12 cellular contexts compared by ENCODE assay signal in genomic region chr18:60232541-60232940, GRCh38.
DNase-seq lines count a peak whose midpoint lies in the region; ATAC-seq and TF ChIP-seq lines count a peak whose summit lies in the region.
"Had no signal": no experiment of that assay in that cellular context is flagged by ENCODE, and none has a peak within 500 bp of the region (broad histone marks: within the 10 kb centered on the region; RNA-seq: fewer than 3 reads in every experiment).

No MANE protein-coding gene starts in this region.

- peak; percentile 61 for DNase-seq in DMS53 treated with DMSO at 0.1 percent for 48 hours (lab: John Stamatoyannopoulos, UW; ENCODE audit: unreplicated experiment)
- peak in 1 of 2 experiments; percentile 79 for DNase-seq in PC-9
- DNase-seq in fibroblast of villous mesenchyme (ENCODE audit: low read depth) = peak; percentile 13
- DNase-seq in GF-D8 (lab: John Stamatoyannopoulos, UW) = no peak
- no peak for DNase-seq in NCI-H1092 treated with DMSO at 0.1 percent for 48 hours (lab: John Stamatoyannopoulos, UW)
- DNase-seq in endothelial cell (ENCODE audit: low spot score) = no peak
- no peak for DNase-seq in GOT3 (lab: John Stamatoyannopoulos, UW)
- DNase-seq: NCI-H774 had no signal

- no peak overlapping the region for H3K27ac Mint-ChIP-seq in endothelial cell (ENCODE audit: unreplicated experiment)
- H3K27ac Mint-ChIP-seq: B cell, progenitor cell of endocrine pancreas had no signal

- no peaks in the 10 kb centered on the region for H3K36me3 ChIP-seq in PC-9 (ENCODE audit: low read depth)
- H3K36me3 ChIP-seq: tibial nerve had no signal

- peaks cover 5% of the 10 kb centered on the region; the same call in 1 of the 2 replicates for H3F3A ChIP-seq in PC-9 (ENCODE audit: insufficient read depth, low read depth)

- TF ChIP-seq CTCF in PC-9 (conservative IDR thresholded peaks at IDR 0.05) = no peak
- no peak for TF ChIP-seq CTCF in fibroblast of villous mesenchyme (IDR thresholded peaks at IDR 0.05; ENCODE audit: insufficient read depth, low read depth, low read length)
- no peak for TF ChIP-seq CTCF in endothelial cell (IDR thresholded peaks at IDR 0.05; ENCODE audit: unreplicated experiment)

- no TSS peak for BruUV-seq in PC-9 (replicated peaks; lab: Mats Ljungman, UMichigan)

- H3K9me3 Mint-ChIP-seq in endothelial cell (ENCODE audit: unreplicated experiment) = no peaks in the 10 kb centered on the region

- no peaks in the 10 kb centered on the region for H4K20me1 ChIP-seq in PC-9 (ENCODE audit: insufficient read depth)

- H3K9me3 ChIP-seq in PC-9 (ENCODE audit: insufficient read depth, low read depth) = 0 out of 2 replicates have a peak, but pooled peaks cover 5% of the 10 kb centered on the region
- H3K9me3 ChIP-seq: tibial nerve had no signal

- no peak overlapping the region for H3K4me3 Mint-ChIP-seq in endothelial cell (ENCODE audit: unreplicated experiment)
- H3K4me3 Mint-ChIP-seq: B cell had no signal

- ATAC-seq in HG02610 (IDR thresholded peaks at IDR 0.05; ENCODE audit: unreplicated experiment) = peak; percentile 81

- intact Hi-C loops in PC-9 (cut with micrococcal nuclease; ENCODE audit: unreplicated experiment) = no loop called here

- H3K4me1 ChIP-seq in PC-9 (replicated peaks; ENCODE audit: insufficient read depth) = peaks cover 13% of the 10 kb centered on the region; the same call in 1 of the 2 replicates
- H3K4me1 ChIP-seq: tibial nerve had no signal

- CTCF ChIA-PET in PC-9 (lab: Charles Lee) = no interaction called here

- no peak overlapping the region for H3K4me3 ChIP-seq in PC-9
- no peak overlapping the region for H3K4me3 ChIP-seq in fibroblast of villous mesenchyme (ENCODE audit: low read depth, low read length)
- H3K4me3 ChIP-seq: tibial nerve had no signal

- no peaks in the 10 kb centered on the region for H3K9me2 ChIP-seq in PC-9 (ENCODE audit: insufficient read depth)

- H3K36me3 Mint-ChIP-seq in endothelial cell (ENCODE audit: low read depth, unreplicated experiment) = no peaks in the 10 kb centered on the region

- no peaks in the 10 kb centered on the region for H3K27me3 Mint-ChIP-seq in endothelial cell (ENCODE audit: unreplicated experiment)
- H3K27me3 Mint-ChIP-seq: progenitor cell of endocrine pancreas had no signal

- H2AFZ ChIP-seq in PC-9 = no peak overlapping the region

- no peaks in the 10 kb centered on the region for H3K27me3 ChIP-seq in PC-9 (ENCODE audit: insufficient read depth, low read depth)
- H3K27me3 ChIP-seq: tibial nerve had no signal

- peak overlapping the region; percentile 25; the same call in 1 of the 2 replicates for H3K27ac ChIP-seq in PC-9
- H3K27ac ChIP-seq: tibial nerve had no signal

- no peak overlapping the region for H3K4me2 ChIP-seq in PC-9

- POLR2A ChIA-PET in PC-9 (lab: Charles Lee; ENCODE audit: unreplicated experiment) = no interaction called here

- no peaks in the 10 kb centered on the region for H3K4me1 Mint-ChIP-seq in endothelial cell (ENCODE audit: unreplicated experiment)
- H3K4me1 Mint-ChIP-seq: B cell had no signal

- H3K79me2 ChIP-seq in PC-9 (ENCODE audit: low read depth) = no peaks in the 10 kb centered on the region

Comparison
In these comparisons a context has a peak if more than half of its experiments do, and no peak if none do; other contexts are left out.
1. DNase-seq: peak in DMS53 treated with DMSO at 0.1 percent for 48 hours (single experiment) and fibroblast of villous mesenchyme (single experiment); none in GF-D8 (single experiment), NCI-H1092 treated with DMSO at 0.1 percent for 48 hours (single experiment), endothelial cell (single experiment) and GOT3 (single experiment).